1 cellular context compared by ENCODE assay signal in genomic region chr16:86566966-86567700, GRCh38.
TF ChIP-seq lines count a peak whose summit lies in the region.

No MANE protein-coding gene starts in this region.

TF ChIP-seq in HepG2, 621 proteins besides CTCF, POLR2A, EP300 and RAD21:
- TF ChIP-seq NFKB2 (CRISPR knock-in tag; IDR thresholded peaks at IDR 0.05; ENCODE audit: borderline replicate concordance) (no peak), FOXO1 (CRISPR knock-in tag; IDR thresholded peaks at IDR 0.05) (no peak), SOX6 (IDR thresholded peaks at IDR 0.05) (no peak), SOX6 (CRISPR knock-in tag; IDR thresholded peaks at IDR 0.05) (no peak), MTERF4 (CRISPR knock-in tag; IDR thresholded peaks at IDR 0.05) (no peak)
- TF ChIP-seq, protein P1, sequence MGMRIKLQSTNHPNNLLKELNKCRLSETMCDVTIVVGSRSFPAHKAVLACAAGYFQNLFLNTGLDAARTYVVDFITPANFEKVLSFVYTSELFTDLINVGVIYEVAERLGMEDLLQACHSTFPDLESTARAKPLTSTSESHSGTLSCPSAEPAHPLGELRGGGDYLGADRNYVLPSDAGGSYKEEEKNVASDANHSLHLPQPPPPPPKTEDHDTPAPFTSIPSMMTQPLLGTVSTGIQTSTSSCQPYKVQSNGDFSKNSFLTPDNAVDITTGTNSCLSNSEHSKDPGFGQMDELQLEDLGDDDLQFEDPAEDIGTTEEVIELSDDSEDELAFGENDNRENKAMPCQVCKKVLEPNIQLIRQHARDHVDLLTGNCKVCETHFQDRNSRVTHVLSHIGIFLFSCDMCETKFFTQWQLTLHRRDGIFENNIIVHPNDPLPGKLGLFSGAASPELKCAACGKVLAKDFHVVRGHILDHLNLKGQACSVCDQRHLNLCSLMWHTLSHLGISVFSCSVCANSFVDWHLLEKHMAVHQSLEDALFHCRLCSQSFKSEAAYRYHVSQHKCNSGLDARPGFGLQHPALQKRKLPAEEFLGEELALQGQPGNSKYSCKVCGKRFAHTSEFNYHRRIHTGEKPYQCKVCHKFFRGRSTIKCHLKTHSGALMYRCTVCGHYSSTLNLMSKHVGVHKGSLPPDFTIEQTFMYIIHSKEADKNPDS (CRISPR knock-in tag; IDR thresholded peaks at IDR 0.05), result no peak
